In the genomic region with DNA sequence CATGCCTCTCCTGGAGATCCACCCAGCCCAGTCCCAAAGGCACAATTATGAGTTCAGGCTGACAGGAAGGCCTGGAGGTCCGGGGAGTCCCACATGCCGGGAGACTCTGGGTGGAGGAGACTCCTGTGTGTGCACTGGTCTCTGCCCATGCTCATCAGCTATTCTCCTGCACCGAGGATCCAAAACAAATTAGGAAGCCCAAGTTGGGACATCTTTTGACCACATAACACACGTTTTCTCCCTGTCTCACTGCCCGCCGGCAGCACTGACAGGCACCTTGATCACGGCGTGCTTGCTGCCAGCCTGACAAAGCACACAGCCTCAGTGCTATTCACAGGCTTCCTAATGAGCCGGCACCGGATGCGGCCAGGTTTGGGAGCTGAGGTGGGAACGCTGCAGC, we compare ENCODE assay signal across 8 cellular contexts.
"Had no signal": no experiment of that assay in that cellular context is flagged by ENCODE, and none has a peak within 500 bp of the region (broad histone marks: within the 10 kb centered on the region; RNA-seq: fewer than 3 reads in every experiment).

No MANE protein-coding gene starts in this region.

- H3K27me3 Mint-ChIP-seq: IgD-negative memory B cell had no signal

- ATAC-seq: HCT116, HepG2 had no signal

- H3K9me3 ChIP-seq: HAP-1 had no signal

- H3K36me3 Mint-ChIP-seq: IgD-negative memory B cell had no signal

- H3K4me1 ChIP-seq: HAP-1 had no signal

- H3K4me3 ChIP-seq: HAP-1 had no signal

- H3K27ac ChIP-seq: HL-60 had no signal

- H3K36me3 ChIP-seq: HAP-1 had no signal

- H3K4me3 Mint-ChIP-seq: HFFc6, IgD-negative memory B cell had no signal

- H3K27ac Mint-ChIP-seq: HFFc6 had no signal

- DNase-seq: GOT3, H7, HFFc6 had no signal
